ENCODE assay signal across 15 cellular contexts in the genomic region with DNA sequence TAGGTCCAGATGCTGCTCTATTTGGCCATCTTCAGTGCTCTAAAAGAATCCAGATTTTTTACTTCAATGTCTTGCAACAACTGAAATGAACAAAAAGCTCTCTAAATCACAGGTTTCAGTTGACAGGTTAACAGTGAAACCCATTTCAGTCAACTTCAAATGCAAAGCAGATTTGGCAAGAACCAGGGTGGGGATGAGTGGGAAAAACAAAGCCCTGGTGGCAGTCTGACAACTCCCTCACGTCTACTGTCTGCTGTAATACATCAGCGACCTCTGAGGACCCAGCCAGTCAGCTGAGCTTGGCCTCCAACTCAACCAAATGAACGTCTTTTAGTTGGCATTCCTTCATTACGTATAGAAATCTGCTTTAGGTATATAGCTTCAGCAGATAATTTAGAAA.
DNase-seq lines count a peak whose midpoint lies in the region; ATAC-seq and TF ChIP-seq lines count a peak whose summit lies in the region.
"Had no signal": no experiment of that assay in that cellular context is flagged by ENCODE, and none has a peak within 500 bp of the region (broad histone marks: within the 10 kb centered on the region; RNA-seq: fewer than 3 reads in every experiment).

No MANE protein-coding gene starts in this region.

- no peaks in the 10 kb centered on the region for H3K27me3 ChIP-seq in A673 (replicated peaks; ENCODE audit: insufficient read depth, low read depth, low read length, poor library complexity)

- no peak for ATAC-seq in HG03520 (IDR thresholded peaks at IDR 0.05; ENCODE audit: unreplicated experiment)

- no peak overlapping the region for H3K4me3 ChIP-seq in A673 (ENCODE audit: low read depth, low read length, poor library complexity, severe bottlenecking)

- H3K36me3 ChIP-seq in A673 (ENCODE audit: insufficient read depth, low read length, poor library complexity, severe bottlenecking) = no peaks in the 10 kb centered on the region

- H3K36me3 Mint-ChIP-seq in activated T-helper 1 cell treated with anti-CD3 and anti-CD28 coated beads, Interleukin-12 subunit alpha, Interleukin-12 subunit beta, Interleukin-2, Interleukin-4 antibody, amounts not matched to agents 30 ng/mL and 10 ng/mL and 1 ng/mL, durations not matched to agents 14 hours and 24 hours and 36 hours (ENCODE audit: low read depth) = no peaks in the 10 kb centered on the region
- H3K36me3 Mint-ChIP-seq: CD4-positive, alpha-beta memory T cell had no signal

- CTCF ChIA-PET in A673 (lab: Charles Lee) = interaction anchor here (0.6 kb wide), 2 partner anchors 127 to 1058 kb away, joined by 3 read pairs; no protein-coding TSS in a partner anchor
- CTCF ChIA-PET in HEK293T (lab: Yijun Ruan, JAX) = no interaction called here

- BruUV-seq in A673 (replicated peaks; lab: Mats Ljungman, UMichigan) = no TSS peak

- no peaks in the 10 kb centered on the region for H3K9me3 ChIP-seq in A673 (ENCODE audit: low read depth, low read length, poor library complexity, severe bottlenecking)

- peak overlapping the region; percentile 50 for H3K27ac ChIP-seq in A673 (ENCODE audit: low read depth, low read length, poor library complexity, severe bottlenecking)

- H3K4me1 Mint-ChIP-seq in activated T-helper 1 cell treated with anti-CD3 and anti-CD28 coated beads, Interleukin-12 subunit alpha, Interleukin-12 subunit beta, Interleukin-2, Interleukin-4 antibody, amounts not matched to agents 30 ng/mL and 10 ng/mL and 1 ng/mL, durations not matched to agents 14 hours and 24 hours and 36 hours (ENCODE audit: low read depth) = no peaks in the 10 kb centered on the region
- H3K4me1 Mint-ChIP-seq: B cell; CD4-positive, alpha-beta memory T cell had no signal

- H3K27ac Mint-ChIP-seq in activated T-helper 1 cell treated with anti-CD3 and anti-CD28 coated beads, Interleukin-12 subunit alpha, Interleukin-12 subunit beta, Interleukin-2, Interleukin-4 antibody, amounts not matched to agents 30 ng/mL and 10 ng/mL and 1 ng/mL, durations not matched to agents 14 hours and 24 hours and 36 hours = no peak overlapping the region
- H3K27ac Mint-ChIP-seq: B cell; CD4-positive, alpha-beta memory T cell had no signal

- H3K4me1 ChIP-seq in A673 (ENCODE audit: insufficient read depth, low read length, poor library complexity, severe bottlenecking) = peaks cover 34% of the 10 kb centered on the region

- intact Hi-C loops in A673 (cut with micrococcal nuclease; ENCODE audit: unreplicated experiment) = loop anchor here (5.0 kb wide), 1 partner anchor 86 kb away; no protein-coding TSS in a partner anchor
- intact Hi-C loops in activated T-helper 1 cell treated with anti-CD3 and anti-CD28 coated beads, Interleukin-12 subunit alpha, Interleukin-12 subunit beta, Interleukin-2, Interleukin-4 antibody, amounts not matched to agents 30 ng/mL and 10 ng/mL and 1 ng/mL, durations not matched to agents 14 hours and 24 hours and 36 hours (cut with micrococcal nuclease) = no loop called here

- peaks cover 10% of the 10 kb centered on the region for H3K27me3 Mint-ChIP-seq in activated T-helper 1 cell treated with anti-CD3 and anti-CD28 coated beads, Interleukin-12 subunit alpha, Interleukin-12 subunit beta, Interleukin-2, Interleukin-4 antibody, amounts not matched to agents 30 ng/mL and 10 ng/mL and 1 ng/mL, durations not matched to agents 14 hours and 24 hours and 36 hours (ENCODE audit: insufficient read depth)

- H3K4me3 Mint-ChIP-seq in activated T-helper 1 cell treated with anti-CD3 and anti-CD28 coated beads, Interleukin-12 subunit alpha, Interleukin-12 subunit beta, Interleukin-2, Interleukin-4 antibody, amounts not matched to agents 30 ng/mL and 10 ng/mL and 1 ng/mL, durations not matched to agents 14 hours and 24 hours and 36 hours = no peak overlapping the region
- H3K4me3 Mint-ChIP-seq: B cell; CD4-positive, alpha-beta memory T cell had no signal

- no peak for TF ChIP-seq CTCF in A673 (conservative IDR thresholded peaks at IDR 0.05; ENCODE audit: low read depth, low read length)

- POLR2A ChIA-PET in A673 (lab: Charles Lee; ENCODE audit: low non-redundant PET) (no interaction called here), HEK293T (lab: Yijun Ruan, JAX) (no interaction called here)

- DNase-seq in A673 (ENCODE audit: low spot score) = peak; percentile 74
- DNase-seq in HEK293T (ENCODE audit: extremely low spot score) = peak; percentile 16
- DNase-seq in amniotic epithelial cell (ENCODE audit: low read depth) = peak; percentile 7
- peak; percentile 14 for DNase-seq in myocyte (ENCODE audit: low read depth)
- DNase-seq in NCI-H1694 (lab: John Stamatoyannopoulos, UW) = no peak
- DNase-seq in activated T-helper 1 cell treated with anti-CD3 and anti-CD28 coated beads, Interleukin-12 subunit alpha, Interleukin-12 subunit beta, Interleukin-2, Interleukin-4 antibody, amounts not matched to agents 30 ng/mL and 10 ng/mL and 1 ng/mL, durations not matched to agents 14 hours and 24 hours and 36 hours (ENCODE audit: low spot score) = no peak
- DNase-seq: CD4-positive, alpha-beta memory T cell; MV-4-11; NCI-H2107; NCI-H510A; NK-92 treated with Interleukin-12 subunit alpha and Interleukin-12 subunit beta, amount 100 ng/mL, for 24 hours; RPMI8226; SW 1271 had no signal

- no peaks in the 10 kb centered on the region for H3K9me3 Mint-ChIP-seq in activated T-helper 1 cell treated with anti-CD3 and anti-CD28 coated beads, Interleukin-12 subunit alpha, Interleukin-12 subunit beta, Interleukin-2, Interleukin-4 antibody, amounts not matched to agents 30 ng/mL and 10 ng/mL and 1 ng/mL, durations not matched to agents 14 hours and 24 hours and 36 hours
- H3K9me3 Mint-ChIP-seq: CD4-positive, alpha-beta memory T cell had no signal

TF ChIP-seq in HEK293T, 16 proteins besides CTCF, POLR2A, EP300 and RAD21:
- TF ChIP-seq, protein P1, sequence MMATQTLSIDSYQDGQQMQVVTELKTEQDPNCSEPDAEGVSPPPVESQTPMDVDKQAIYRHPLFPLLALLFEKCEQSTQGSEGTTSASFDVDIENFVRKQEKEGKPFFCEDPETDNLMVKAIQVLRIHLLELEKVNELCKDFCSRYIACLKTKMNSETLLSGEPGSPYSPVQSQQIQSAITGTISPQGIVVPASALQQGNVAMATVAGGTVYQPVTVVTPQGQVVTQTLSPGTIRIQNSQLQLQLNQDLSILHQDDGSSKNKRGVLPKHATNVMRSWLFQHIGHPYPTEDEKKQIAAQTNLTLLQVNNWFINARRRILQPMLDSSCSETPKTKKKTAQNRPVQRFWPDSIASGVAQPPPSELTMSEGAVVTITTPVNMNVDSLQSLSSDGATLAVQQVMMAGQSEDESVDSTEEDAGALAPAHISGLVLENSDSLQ (IDR thresholded peaks at IDR 0.05) = peak; percentile 61
- no peak for TF ChIP-seq TARDBP (IDR thresholded peaks at IDR 0.05)

Comparison
In these comparisons a context has a peak if more than half of its experiments do, and no peak if none do; other contexts are left out.
1. DNase-seq: peak in A673 (single experiment), HEK293T (single experiment), amniotic epithelial cell (single experiment) and myocyte (single experiment); none in NCI-H1694 (single experiment) and activated T-helper 1 cell treated with anti-CD3 and anti-CD28 coated beads, Interleukin-12 subunit alpha, Interleukin-12 subunit beta, Interleukin-2, Interleukin-4 antibody, amounts not matched to agents 30 ng/mL and 10 ng/mL and 1 ng/mL, durations not matched to agents 14 hours and 24 hours and 36 hours (single experiment).